ENCODE assay signal across 14 cellular contexts in the genomic region with DNA sequence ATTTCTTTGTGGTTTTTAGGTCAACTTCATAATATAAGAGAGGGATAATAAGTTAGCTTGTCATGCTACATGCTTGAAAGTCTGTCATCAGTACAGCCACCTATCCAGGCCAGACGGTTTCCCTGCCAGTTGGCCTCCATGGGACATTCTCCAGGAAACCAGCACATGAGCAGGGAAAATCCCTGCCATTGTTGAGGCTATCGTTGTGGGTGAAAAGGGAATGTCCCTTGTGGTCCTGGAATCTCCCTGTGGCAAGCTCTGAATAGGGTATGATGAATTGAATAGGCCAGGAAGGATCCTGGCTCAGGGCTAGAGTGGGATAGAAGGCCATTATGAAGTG. TPM values are rescaled to one million over a fixed set of nuclear protein-coding genes. Genes with fewer than 3 reads are reported as not detected.
DNase-seq lines count a peak whose midpoint lies in the region; ATAC-seq, FAIRE-seq and TF ChIP-seq lines count a peak whose summit lies in the region.
"Had no signal": no experiment of that assay in that cellular context is flagged by ENCODE, and none has a peak within 500 bp of the region (broad histone marks: within the 10 kb centered on the region; RNA-seq: fewer than 3 reads in every experiment).

No MANE protein-coding gene starts in this region.

- no peak for TF ChIP-seq POLR2A in spleen (IDR thresholded peaks at IDR 0.05)

- no peak overlapping the region for H3K9ac ChIP-seq in kidney (ENCODE audit: low read length in 2 of 2)

- 21 to 43% (median 38%) methylated on average over 2 of the region's 2 CpGs for WGBS in spleen, 5 donors

- intact Hi-C loops in spleen (cut with DNase I; ENCODE audit: low total_unique reads) (no loop called here), kidney (cut with DNase I) (no loop called here)

- DNase-seq in DMS53 (lab: John Stamatoyannopoulos, UW) (peak; percentile 19), DMS53 treated with DMSO at 0.1 percent for 48 hours (lab: John Stamatoyannopoulos, UW; ENCODE audit: unreplicated experiment) (no peak), SW480 (ENCODE audit: low spot score) (peak; percentile 57), fibroblast of the aortic adventitia (ENCODE audit: low read depth) (peak; percentile 88), spleen (peak; percentile 37), kidney (no peak), pons (ENCODE audit: low spot score) (no peak)
- DNase-seq: activated CD8-positive, alpha-beta memory T cell treated with anti-CD3 and anti-CD28 coated beads for 24 hours; anterior cingulate cortex; NCI-H345 had no signal

- TF ChIP-seq CTCF in fibroblast of the aortic adventitia (IDR thresholded peaks at IDR 0.05; ENCODE audit: insufficient read depth, low read length) (no peak), spleen (IDR thresholded peaks at IDR 0.05 in 8 of 11, conservative IDR thresholded peaks at IDR 0.05 in 3 of 11) (no peak), kidney (IDR thresholded peaks at IDR 0.05; ENCODE audit: borderline replicate concordance, extremely low read depth, insufficient read depth) (no peak)

- H3K4me1 ChIP-seq in spleen (no peaks in the 10 kb centered on the region), kidney (ENCODE audit: control insufficient read depth in 1 of 2, insufficient read depth in 1 of 2, low read depth in 1 of 2, low read length in 2 of 2) (no peaks in the 10 kb centered on the region)

- H3K27me3 ChIP-seq in spleen (replicated peaks in 1 of 7), result no peaks in the 10 kb centered on the region

- H3K4me3 ChIP-seq in fibroblast of the aortic adventitia (ENCODE audit: low read depth, low read length) (no peak overlapping the region), spleen (no peak overlapping the region), kidney (ENCODE audit: low read length in 2 of 2) (no peak overlapping the region)

- H3K9me3 ChIP-seq in spleen (no peaks in the 10 kb centered on the region), kidney (ENCODE audit: control insufficient read depth in 1 of 2, low read length in 2 of 2) (no peaks in the 10 kb centered on the region)

- FAIRE-seq in kidney (lab: Jason Lieb, UNC), result no peak
- FAIRE-seq: GM19239 had no signal

- H3K36me3 ChIP-seq in spleen, result peaks cover 0 to 6% (median 0%) of the 10 kb centered on the region in 6 donors
- H3K36me3 ChIP-seq in kidney (ENCODE audit: control insufficient read depth in 1 of 2, insufficient read depth in 2 of 2, low read length in 2 of 2), result peaks cover 0 to 8% of the 10 kb centered on the region in 2 donors

- ATAC-seq in HG03342 (IDR thresholded peaks at IDR 0.05; ENCODE audit: unreplicated experiment), result no peak

- H3K27ac ChIP-seq in spleen, result no peak overlapping the region
- H3K27ac ChIP-seq in kidney (ENCODE audit: low read depth in 2 of 2, low read length in 2 of 2), result no peak overlapping the region
- H3K27ac ChIP-seq: 22Rv1 had no signal

RNA-seq across cellular contexts. Expression of gene F2RL1, which starts 12.2 kb away (rescaled TPM):
- total RNA-seq in fibroblast of the aortic adventitia (ENCODE audit: low replicate concordance), result 3.1 and 35.1 TPM in 2 replicates
- 1 to 10 TPM; 4.0 to 9.5 (median 7.3) TPM for total RNA-seq in spleen
- polyA plus RNA-seq in spleen, result under 1 TPM; 0.46 to 0.70 (median 0.48) TPM
- 51.9 TPM for total RNA-seq in kidney
- polyA plus RNA-seq in kidney (ENCODE audit: insufficient read depth, low read depth, low replicate concordance), result 24.5 TPM

RNA-seq across cellular contexts. Expression of gene S100Z, which starts 18.7 kb away (rescaled TPM):
- total RNA-seq in fibroblast of the aortic adventitia (ENCODE audit: low replicate concordance) (not detected in 2 replicates), spleen (10 to 100 TPM in 3 of 7 donors, 1 to 10 TPM in 4; 2.3 to 21.7 (median 9.7) TPM), kidney (1.2 TPM)
- polyA plus RNA-seq in spleen (1 to 10 TPM; 2.2 to 2.7 (median 2.4) TPM), kidney (ENCODE audit: insufficient read depth, low read depth, low replicate concordance) (0.69 TPM)
- total RNA-seq: SK-MEL-5 had no signal

Comparison
In these comparisons a context has a peak if more than half of its experiments do, and no peak if none do; other contexts are left out.
1. DNase-seq: peak in DMS53 (single experiment), SW480 (single experiment), fibroblast of the aortic adventitia (single experiment) and spleen (single experiment); none in DMS53 treated with DMSO at 0.1 percent for 48 hours (single experiment), kidney (single experiment) and pons (single experiment).